ENCODE assay signal across 23 cellular contexts in the genomic region with DNA sequence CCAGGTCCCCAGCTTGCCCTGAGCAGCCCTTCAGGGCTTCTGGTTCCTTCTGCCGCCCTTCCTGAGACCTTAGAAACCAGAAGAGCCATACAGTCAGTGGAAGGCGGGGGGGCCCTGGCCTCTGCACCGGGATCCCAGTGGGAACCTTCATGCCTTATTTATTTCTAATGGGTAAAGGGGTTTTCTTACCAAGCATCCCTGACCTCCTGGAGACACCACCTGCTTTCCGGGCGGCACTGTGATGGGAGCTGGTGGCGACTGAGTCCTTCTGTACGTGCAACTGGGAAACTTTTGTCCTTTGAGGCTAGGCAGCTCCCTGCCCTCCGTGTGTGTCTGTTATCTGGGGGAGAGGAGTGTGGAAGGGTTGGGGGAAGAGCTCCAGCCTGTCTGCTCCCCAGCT.
"Had no signal": no experiment of that assay in that cellular context is flagged by ENCODE, and none has a peak within 500 bp of the region (broad histone marks: within the 10 kb centered on the region; RNA-seq: fewer than 3 reads in every experiment).

No MANE protein-coding gene starts in this region.

- H3K4me3 Mint-ChIP-seq: memory B cell; naive B cell; nephron; neural progenitor cell; stimulated activated naive B cell treated with anti-CD40 and anti-IgM and Interleukin-4, amounts not matched to agents 10 μg/mL and 1 μg/mL and 100 μg/mL, for 72 hours; stimulated activated naive CD8-positive, alpha-beta T cell treated with anti-CD3 and anti-CD28 coated beads, Interleukin-15, Interleukin-2, amounts not matched to agents 100 ng/mL and 50 ng/mL, for 24 hours had no signal

- H3K27me3 ChIP-seq: colonic mucosa, gastrocnemius medialis, neural progenitor cell, right lobe of liver, tibial nerve, upper lobe of left lung had no signal

- H3K36me3 Mint-ChIP-seq: memory B cell; naive B cell; stimulated activated naive B cell treated with anti-CD40 and anti-IgM and Interleukin-4, amounts not matched to agents 10 μg/mL and 1 μg/mL and 100 μg/mL, for 72 hours had no signal

- H3K27ac ChIP-seq: colonic mucosa, gastrocnemius medialis, lower lobe of right lung, neural progenitor cell, parathyroid adenoma, right lobe of liver, thoracic aorta, tibial nerve, upper lobe of left lung had no signal

- H3K79me2 ChIP-seq: parathyroid adenoma had no signal

- H3K4me2 ChIP-seq: neural progenitor cell had no signal

- H3K27ac Mint-ChIP-seq: memory B cell; nephron; neural progenitor cell; progenitor cell of endocrine pancreas; stimulated activated naive CD8-positive, alpha-beta T cell treated with anti-CD3 and anti-CD28 coated beads, Interleukin-15, Interleukin-2, amounts not matched to agents 100 ng/mL and 50 ng/mL, for 24 hours had no signal

- H3K9ac ChIP-seq: neural progenitor cell, parathyroid adenoma had no signal

- H3K4me3 ChIP-seq: colonic mucosa, gastrocnemius medialis, lower lobe of right lung, mucosa of descending colon, neural progenitor cell, right lobe of liver, thoracic aorta, tibial nerve, upper lobe of left lung had no signal

- H3K4me1 Mint-ChIP-seq: memory B cell, naive B cell, nephron, neural progenitor cell had no signal

- H3K9me3 ChIP-seq: colonic mucosa, gastrocnemius medialis, lower lobe of right lung, mucosa of descending colon, right lobe of liver, thoracic aorta, tibial nerve, upper lobe of left lung had no signal

- H3K4me1 ChIP-seq: colonic mucosa, gastrocnemius medialis, lower lobe of right lung, neural progenitor cell, parathyroid adenoma, right lobe of liver, tibial nerve, upper lobe of left lung had no signal

- ATAC-seq: gastrocnemius medialis; left ventricle myocardium superior; lower lobe of right lung; mucosa of descending colon; right lobe of liver; stimulated activated naive B cell treated with anti-CD40 and anti-IgM and Interleukin-4, amounts not matched to agents 10 μg/mL and 1 μg/mL and 100 μg/mL, for 72 hours had no signal

- H2AFZ ChIP-seq: neural progenitor cell, parathyroid adenoma had no signal

- DNase-seq: colonic mucosa; dermis blood vessel endothelial cell; effector memory CD4-positive, alpha-beta T cell; gastrocnemius medialis; head of caudate nucleus; left ventricle myocardium superior; lower lobe of right lung; mucosa of descending colon; naive B cell; right lobe of liver; small intestine; stimulated activated CD4-positive, alpha-beta T cell treated with anti-CD3 and anti-CD28 coated beads, Interleukin-15, amount 100 ng/mL, for 24 hours; stimulated activated CD4-positive, alpha-beta T cell treated with anti-CD3 and anti-CD28 coated beads, Interleukin-2, amount 100 ng/mL, for 48 hours; stimulated activated naive B cell treated with anti-CD40 and anti-IgM and Interleukin-4, amounts not matched to agents 10 μg/mL and 1 μg/mL and 100 μg/mL, for 72 hours; upper lobe of left lung had no signal

- H3K9me3 Mint-ChIP-seq: memory B cell; naive B cell; nephron; neural progenitor cell; stimulated activated naive B cell treated with anti-CD40 and anti-IgM and Interleukin-4, amounts not matched to agents 10 μg/mL and 1 μg/mL and 100 μg/mL, for 72 hours; stimulated activated naive CD8-positive, alpha-beta T cell treated with anti-CD3 and anti-CD28 coated beads, Interleukin-15, Interleukin-2, amounts not matched to agents 100 ng/mL and 50 ng/mL, for 24 hours had no signal

- H3K27me3 Mint-ChIP-seq: progenitor cell of endocrine pancreas; stimulated activated naive CD8-positive, alpha-beta T cell treated with anti-CD3 and anti-CD28 coated beads, Interleukin-15, Interleukin-2, amounts not matched to agents 100 ng/mL and 50 ng/mL, for 24 hours had no signal

- H3K36me3 ChIP-seq: colonic mucosa, neural progenitor cell had no signal
